20 cellular contexts compared by ENCODE assay signal in the genomic region with DNA sequence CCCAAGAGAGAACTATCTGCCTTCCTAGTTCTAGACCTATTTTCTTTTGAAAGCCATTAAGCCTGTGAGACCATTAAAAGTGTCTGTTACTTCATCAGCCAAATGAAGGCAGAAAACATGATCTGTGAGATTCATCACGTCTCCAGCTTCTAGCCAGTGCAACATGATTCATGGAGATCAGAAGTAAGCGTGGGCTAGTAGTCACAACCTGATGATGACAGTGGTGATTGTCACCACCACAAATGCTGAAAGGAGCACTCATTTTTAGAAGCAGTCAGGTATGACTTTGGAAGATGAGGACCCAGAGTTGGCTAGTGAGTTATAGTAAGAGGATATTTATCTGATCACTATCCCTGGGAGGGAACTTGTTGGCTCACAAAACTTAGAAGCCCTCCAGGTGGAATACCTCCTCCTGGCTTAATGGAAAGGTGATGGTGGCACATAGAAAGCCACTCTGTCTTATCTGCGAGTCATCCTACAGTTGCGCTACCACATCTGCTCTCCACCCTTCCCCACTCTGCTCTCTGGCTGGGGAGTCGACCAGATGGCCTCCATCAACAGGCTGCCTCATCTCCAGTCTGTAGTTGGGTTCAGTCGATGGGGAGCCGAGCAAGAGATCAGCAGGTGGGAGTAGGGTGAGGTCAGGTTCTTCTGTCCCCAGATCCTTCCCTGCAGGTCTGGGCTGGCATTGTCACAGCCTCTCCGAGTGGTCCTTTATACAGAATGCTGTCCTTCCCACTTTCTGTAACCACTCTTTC.
"Had no signal": no experiment of that assay in that cellular context is flagged by ENCODE, and none has a peak within 500 bp of the region (broad histone marks: within the 10 kb centered on the region; RNA-seq: fewer than 3 reads in every experiment).

No MANE protein-coding gene starts in this region.

- H3K4me3 Mint-ChIP-seq: activated CD8-positive, alpha-beta memory T cell treated with anti-CD3 and anti-CD28 coated beads, Interleukin-2, amount 10 ng/mL, durations not matched to agents 7 days and 5 days; activated naive CD4-positive, alpha-beta T cell treated with anti-CD3 and anti-CD28 coated beads for 36 hours; endodermal cell; memory B cell; stimulated activated naive CD8-positive, alpha-beta T cell treated with anti-CD3 and anti-CD28 coated beads, Interleukin-15, amount 100 ng/mL, for 72 hours had no signal

- H3K9me3 Mint-ChIP-seq: endodermal cell; stimulated activated naive CD8-positive, alpha-beta T cell treated with anti-CD3 and anti-CD28 coated beads, Interleukin-15, amount 100 ng/mL, for 72 hours had no signal

- H3K4me1 ChIP-seq: esophagus squamous epithelium, gastrocnemius medialis, parathyroid adenoma, tibial artery had no signal

- H3K27ac ChIP-seq: esophagus squamous epithelium, gastrocnemius medialis, parathyroid adenoma, tibial artery had no signal

- H3K27me3 ChIP-seq: gastrocnemius medialis, tibial artery had no signal

- H3K9me3 ChIP-seq: esophagus squamous epithelium, gastrocnemius medialis, tibial artery had no signal

- DNase-seq: activated CD4-positive, alpha-beta T cell treated with anti-CD3 and anti-CD28 coated beads, Interleukin-2, amount 50 U/mL, for 4 hours; activated CD4-positive, CD25-positive, alpha-beta regulatory T cell; activated CD8-positive, alpha-beta memory T cell treated with anti-CD3 and anti-CD28 coated beads, Interleukin-2, amount 10 ng/mL, durations not matched to agents 7 days and 5 days; activated naive CD4-positive, alpha-beta T cell treated with anti-CD3 and anti-CD28 coated beads for 36 hours; amygdala; cerebellar nuclear complex; cortex of kidney; endodermal cell; esophagus squamous epithelium; gastrocnemius medialis; left cardiac atrium; right cardiac atrium; stimulated activated naive CD8-positive, alpha-beta T cell treated with anti-CD3 and anti-CD28 coated beads, Interleukin-15, amount 100 ng/mL, for 72 hours; T-helper 1 cell; T1000; tibial artery had no signal

- H3K27ac Mint-ChIP-seq: activated CD8-positive, alpha-beta memory T cell treated with anti-CD3 and anti-CD28 coated beads, Interleukin-2, amount 10 ng/mL, durations not matched to agents 7 days and 5 days; activated naive CD4-positive, alpha-beta T cell treated with anti-CD3 and anti-CD28 coated beads for 36 hours; endodermal cell; memory B cell; stimulated activated naive CD8-positive, alpha-beta T cell treated with anti-CD3 and anti-CD28 coated beads, Interleukin-15, amount 100 ng/mL, for 72 hours had no signal

- H3K4me1 Mint-ChIP-seq: activated CD8-positive, alpha-beta memory T cell treated with anti-CD3 and anti-CD28 coated beads, Interleukin-2, amount 10 ng/mL, durations not matched to agents 7 days and 5 days; memory B cell; stimulated activated naive CD8-positive, alpha-beta T cell treated with anti-CD3 and anti-CD28 coated beads, Interleukin-15, amount 100 ng/mL, for 72 hours had no signal

- FAIRE-seq: bronchial epithelial cell, islet of Langerhans had no signal

- H3K4me3 ChIP-seq: esophagus squamous epithelium, gastrocnemius medialis, tibial artery had no signal

- H3K36me3 Mint-ChIP-seq: activated CD8-positive, alpha-beta memory T cell treated with anti-CD3 and anti-CD28 coated beads, Interleukin-2, amount 10 ng/mL, durations not matched to agents 7 days and 5 days; memory B cell had no signal

- ATAC-seq: activated CD8-positive, alpha-beta memory T cell treated with anti-CD3 and anti-CD28 coated beads, Interleukin-2, amount 10 ng/mL, durations not matched to agents 7 days and 5 days; gastrocnemius medialis; left cardiac atrium; right cardiac atrium; stimulated activated naive CD8-positive, alpha-beta T cell treated with anti-CD3 and anti-CD28 coated beads, Interleukin-15, amount 100 ng/mL, for 72 hours had no signal

- H3K36me3 ChIP-seq: esophagus squamous epithelium, gastrocnemius medialis had no signal
